ENCODE assay signal across 25 cellular contexts in the genomic region with DNA sequence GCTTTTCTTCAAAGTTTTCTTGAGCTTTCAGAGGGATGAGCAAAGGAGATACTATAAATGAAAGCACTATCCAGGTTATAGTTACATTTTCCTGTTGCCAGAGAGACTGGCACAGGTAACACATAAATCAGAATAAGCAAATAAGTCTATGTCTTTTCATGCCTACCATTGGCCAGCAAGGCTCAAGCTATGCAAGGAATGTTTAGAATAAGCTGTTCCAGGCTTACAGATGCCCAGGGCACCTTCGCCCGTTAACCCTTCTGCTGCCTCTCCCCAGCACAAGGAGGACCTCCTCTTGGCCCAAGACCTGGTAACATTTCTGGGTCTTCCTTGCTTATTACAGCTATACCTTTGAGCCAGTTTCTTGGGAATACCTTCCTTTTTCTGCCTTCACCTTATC.
"Had no signal": no experiment of that assay in that cellular context is flagged by ENCODE, and none has a peak within 500 bp of the region (broad histone marks: within the 10 kb centered on the region; RNA-seq: fewer than 3 reads in every experiment).

No MANE protein-coding gene starts in this region.

- H3K36me3 Mint-ChIP-seq: memory B cell; naive B cell; natural killer cell treated with Interleukin-12 subunit alpha and Interleukin-12 subunit beta and Interleukin-15 and Interleukin-18, amount 100 ng/mL, for 72 hours had no signal

- H3K4me1 Mint-ChIP-seq: memory B cell; naive B cell; neural crest cell; stimulated activated naive CD8-positive, alpha-beta T cell treated with anti-CD3 and anti-CD28 coated beads, Interleukin-15, amount 100 ng/mL, for 72 hours had no signal

- H3K4me3 Mint-ChIP-seq: memory B cell; mesothelial cell of epicardium; naive B cell; natural killer cell treated with Interleukin-12 subunit alpha and Interleukin-12 subunit beta and Interleukin-15 and Interleukin-18, amount 100 ng/mL, for 72 hours; neural crest cell; stimulated activated naive CD8-positive, alpha-beta T cell treated with anti-CD3 and anti-CD28 coated beads, Interleukin-15, amount 100 ng/mL, for 72 hours had no signal

- H3K27me3 Mint-ChIP-seq: naive B cell; stimulated activated naive CD8-positive, alpha-beta T cell treated with anti-CD3 and anti-CD28 coated beads, Interleukin-15, amount 100 ng/mL, for 72 hours had no signal

- H3K27ac Mint-ChIP-seq: memory B cell; mesothelial cell of epicardium; naive B cell; natural killer cell treated with Interleukin-12 subunit alpha and Interleukin-12 subunit beta and Interleukin-15 and Interleukin-18, amount 100 ng/mL, for 72 hours; stimulated activated naive CD8-positive, alpha-beta T cell treated with anti-CD3 and anti-CD28 coated beads, Interleukin-15, amount 100 ng/mL, for 72 hours had no signal

- H3K27ac ChIP-seq: dorsolateral prefrontal cortex, neutrophil, prostate gland, right atrium auricular region, suprapubic skin had no signal

- H3K27me3 ChIP-seq: neutrophil, right atrium auricular region, suprapubic skin had no signal

- H3K4me1 ChIP-seq: prostate gland, right atrium auricular region, suprapubic skin had no signal

- H3K36me3 ChIP-seq: neutrophil, prostate gland, right atrium auricular region, suprapubic skin had no signal

- DNase-seq: dorsolateral prefrontal cortex; effector CD4-positive, alpha-beta T cell; islet precursor cell; kidney glomerular epithelial cell; left colon; mucosa of descending colon; naive B cell; stimulated activated CD4-positive, alpha-beta T cell treated with anti-CD3 and anti-CD28 coated beads, Interleukin-12 subunit alpha, Interleukin-12 subunit beta, amount 100 ng/mL, for 4 hours; stimulated activated CD4-positive, alpha-beta T cell treated with anti-CD3 and anti-CD28 coated beads, Interleukin-1b, Interleukin-23, amount 100 ng/mL, for 48 hours; stimulated activated CD4-positive, alpha-beta T cell treated with anti-CD3 and anti-CD28 coated beads, Interleukin-4, amount 100 ng/mL, for 1 hour; stimulated activated CD8-positive, alpha-beta memory T cell treated with anti-CD3 and anti-CD28 coated beads, Interleukin-4, amount 100 ng/mL, for 48 hours; stimulated activated naive CD4-positive, alpha-beta T cell; stimulated activated naive CD8-positive, alpha-beta T cell treated with anti-CD3 and anti-CD28 coated beads, Interleukin-15, amount 100 ng/mL, for 72 hours; trophoblast cell had no signal

- H3K4me3 ChIP-seq: dorsolateral prefrontal cortex, lung, mucosa of descending colon, prostate gland, right atrium auricular region, smooth muscle cell, suprapubic skin had no signal

- H3K9me3 ChIP-seq: mucosa of descending colon, neutrophil, prostate gland, right atrium auricular region, suprapubic skin had no signal

- ATAC-seq: left colon; mucosa of descending colon; natural killer cell treated with Interleukin-12 subunit alpha and Interleukin-12 subunit beta and Interleukin-15 and Interleukin-18, amount 100 ng/mL, for 72 hours; sciatic nerve; stimulated activated naive CD8-positive, alpha-beta T cell treated with anti-CD3 and anti-CD28 coated beads, Interleukin-15, amount 100 ng/mL, for 72 hours had no signal
